Comparison of ENCODE assay signal across 9 cellular contexts in the genomic region with DNA sequence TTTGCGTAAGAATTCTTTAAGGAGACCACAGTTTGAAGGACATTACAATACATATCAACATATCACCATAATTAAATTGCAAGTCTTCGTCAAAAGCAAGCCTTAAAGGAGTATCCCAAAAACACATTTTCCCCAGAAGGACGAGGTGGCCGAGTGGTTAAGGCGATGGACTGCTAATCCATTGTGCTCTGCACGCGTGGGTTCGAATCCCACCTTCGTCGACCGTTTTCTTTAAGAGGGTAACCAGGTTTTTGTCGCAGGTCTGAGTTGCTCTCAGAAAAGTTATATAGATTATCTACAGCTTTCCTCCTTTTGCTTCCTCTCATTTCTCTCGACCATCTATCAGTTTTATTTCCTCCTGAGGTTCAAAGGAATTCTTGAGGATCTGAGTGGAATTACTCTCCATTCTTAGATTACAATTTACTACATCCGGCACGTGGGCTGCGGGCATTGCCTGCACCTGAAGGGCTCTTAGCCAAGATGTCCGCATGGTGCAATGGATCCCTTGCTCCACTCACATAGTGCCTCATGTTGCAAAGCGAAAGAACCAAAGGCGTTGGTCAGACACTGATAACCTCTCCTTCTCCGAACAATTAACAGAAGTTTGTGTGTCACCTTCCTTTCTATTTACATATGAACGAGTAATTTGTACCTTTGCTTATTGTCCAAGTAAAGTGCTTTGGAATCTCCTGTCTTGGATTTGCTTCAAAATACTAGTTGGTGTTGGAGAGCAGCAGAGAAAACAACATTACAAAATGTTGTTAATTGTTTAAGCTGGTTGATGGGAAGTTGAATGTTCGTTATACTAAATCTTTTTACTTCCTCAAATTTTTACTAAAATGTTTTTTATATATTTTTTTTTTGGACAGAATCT. TPM values are rescaled to one million over a fixed set of nuclear protein-coding genes. Genes with fewer than 3 reads are reported as not detected.
A peak's percentile ranks its signal among the peaks of the same experiment; 100 is the strongest.
DNase-seq lines count a peak whose midpoint lies in the region; ATAC-seq, FAIRE-seq and TF ChIP-seq lines count a peak whose summit lies in the region.
"Had no signal": no experiment of that assay in that cellular context is flagged by ENCODE, and none has a peak within 500 bp of the region (broad histone marks: within the 10 kb centered on the region; RNA-seq: fewer than 3 reads in every experiment).

No MANE protein-coding gene starts in this region.

- H3K27ac ChIP-seq in Panc1 (ENCODE audit: low read length) (no peak overlapping the region; the same call in 1 of the 2 replicates), pancreas (no peak overlapping the region)
- no peak overlapping the region for H3K27ac ChIP-seq in CD4-positive, alpha-beta memory T cell (ENCODE audit: low read depth, low read length)
- H3K27ac ChIP-seq: esophagus muscularis mucosa had no signal

- peaks cover 3 to 9% of the 10 kb centered on the region in 2 donors for H3K36me3 Mint-ChIP-seq in CD4-positive, alpha-beta memory T cell

- H3K4me3 Mint-ChIP-seq in CD4-positive, alpha-beta memory T cell, result peak overlapping the region in 4 of 8 donors; percentile 8 to 22 (median 18)

- POLR2A ChIA-PET in Panc1 (lab: Charles Lee), result interaction anchor here (0.5 kb wide), 1 partner anchor 99 kb away, joined by 8 read pairs; no protein-coding TSS in a partner anchor
- POLR2A ChIA-PET in CD4-positive, alpha-beta memory T cell (lab: Charles Lee; ENCODE audit: partially characterized antibody), result no interaction called here

- DNase-seq in A172 (ENCODE audit: low spot score) (peak; percentile 70), G401 (ENCODE audit: low spot score) (peak; percentile 25), Panc1 (ENCODE audit: low read depth, low spot score) (peak; percentile 92), fibroblast of gingiva (ENCODE audit: low read depth) (peak; percentile 45), pancreas (no peak)
- no peak for DNase-seq in CD4-positive, alpha-beta memory T cell

- peaks cover 20% of the 10 kb centered on the region for H3K4me1 ChIP-seq in Panc1 (ENCODE audit: control insufficient read depth, insufficient read depth, low read length)
- H3K4me1 ChIP-seq in pancreas, result no peaks in the 10 kb centered on the region
- H3K4me1 ChIP-seq in CD4-positive, alpha-beta memory T cell (ENCODE audit: insufficient read depth, low read length), result no peaks in the 10 kb centered on the region

- in situ Hi-C loops in G401 (cut with HindIII; ENCODE audit: low sequenced_read_pairs), result no loop called here
- in situ Hi-C loops in Panc1 (cut with HindIII; ENCODE audit: low pct_unique_long_range_greater_than_20kb, low sequenced_read_pairs), result no loop called here

- no peak for TF ChIP-seq CTCF in Panc1 (IDR thresholded peaks at IDR 0.05)
- TF ChIP-seq CTCF in pancreas (IDR thresholded peaks at IDR 0.05), result no peak

- H3K9me3 ChIP-seq in Panc1 (ENCODE audit: control insufficient read depth, insufficient read depth, low read depth, low read length) (no peaks in the 10 kb centered on the region), pancreas (no peaks in the 10 kb centered on the region)
- no peaks in the 10 kb centered on the region for H3K9me3 ChIP-seq in CD4-positive, alpha-beta memory T cell (ENCODE audit: control insufficient read depth in 1 of 2, low read length in 2 of 2)

- peaks cover 69 to 70% of the 10 kb centered on the region in 2 donors for H3K27me3 Mint-ChIP-seq in CD4-positive, alpha-beta memory T cell

- intact Hi-C loops in Panc1 (cut with micrococcal nuclease; ENCODE audit: unreplicated experiment), result loop anchor here (5.0 kb wide), 1 partner anchor 136 kb away; no protein-coding TSS in a partner anchor
- intact Hi-C loops in pancreas (cut with DNase I), result no loop called here
- intact Hi-C loops in CD4-positive, alpha-beta memory T cell (cut with micrococcal nuclease), result loop anchor here (2.0 to 5.0 kb wide), 2 partner anchors 17 to 374 kb away; no protein-coding TSS in a partner anchor

- H3K9me3 Mint-ChIP-seq in CD4-positive, alpha-beta memory T cell, result peaks cover 0 to 56% (median 44%) of the 10 kb centered on the region in 8 donors

- FAIRE-seq in pancreas (lab: Jason Lieb, UNC), result no peak

- H3K27ac Mint-ChIP-seq in CD4-positive, alpha-beta memory T cell, result peak overlapping the region in 2 of 7 donors; percentile 33 to 88

- 18 to 21% methylated on average over 22 of the region's 22 CpGs for WGBS in pancreas, 2 donors

- no peaks in the 10 kb centered on the region for H3K27me3 ChIP-seq in Panc1 (ENCODE audit: control insufficient read depth, insufficient read depth, low read length)
- H3K27me3 ChIP-seq in pancreas, result peaks cover 18 to 98% (median 28%) of the 10 kb centered on the region in 4 donors
- peaks cover 67% of the 10 kb centered on the region for H3K27me3 ChIP-seq in CD4-positive, alpha-beta memory T cell (ENCODE audit: insufficient read depth, low read length)

- H3K36me3 ChIP-seq in Panc1 (ENCODE audit: control insufficient read depth, insufficient read depth, low read length) (no peaks in the 10 kb centered on the region), pancreas (no peaks in the 10 kb centered on the region)
- no peaks in the 10 kb centered on the region for H3K36me3 ChIP-seq in CD4-positive, alpha-beta memory T cell (ENCODE audit: insufficient read depth, low read length)
- H3K36me3 ChIP-seq: esophagus muscularis mucosa had no signal

- CTCF ChIA-PET in Panc1 (lab: Charles Lee), result interaction anchor here (1.0 kb wide), 1 partner anchor 110 kb away, joined by 3 read pairs; no protein-coding TSS in a partner anchor
- CTCF ChIA-PET in CD4-positive, alpha-beta memory T cell (lab: Charles Lee; ENCODE audit: partially characterized antibody), result no interaction called here

- peak overlapping the region; percentile 83 to 97 for H3K4me3 ChIP-seq in Panc1 (ENCODE audit: low read depth in 2 of 2, low read length in 2 of 2)
- H3K4me3 ChIP-seq in pancreas, result no peak overlapping the region
- H3K4me3 ChIP-seq in CD4-positive, alpha-beta memory T cell (ENCODE audit: low read length in 2 of 2), result no peak overlapping the region
- H3K4me3 ChIP-seq: esophagus muscularis mucosa had no signal

- peak; percentile 74 for ATAC-seq in Panc1
- ATAC-seq in HG03571 (IDR thresholded peaks at IDR 0.05; ENCODE audit: unreplicated experiment), result no peak
- ATAC-seq in GM19035 (IDR thresholded peaks at IDR 0.05; ENCODE audit: unreplicated experiment), result no peak
- ATAC-seq in pancreas, result no peak

- no TSS peak for BruUV-seq in Panc1 (replicated peaks; lab: Mats Ljungman, UMichigan)

- H3K4me1 Mint-ChIP-seq in CD4-positive, alpha-beta memory T cell, result peaks cover 0 to 3% (median 0%) of the 10 kb centered on the region in 4 donors

RNA-seq across cellular contexts. Expression of a gene that starts 14.0 kb away (rescaled TPM):
- not detected in 2 replicates for total RNA-seq in A172 (2014; rRNA removed; shearing (Covaris generic))
- not detected in 2 replicates for total RNA-seq in G401 (2014; rRNA removed; shearing (Covaris generic))
- total RNA-seq in Panc1 (2021; ENCODE audit: unreplicated experiment) (not detected), pancreas (under 1 TPM in 1 of 6 donors, not detected in 5; 0.03 TPM)
- polyA plus RNA-seq in Panc1 (2012; ENCODE audit: insufficient read length), result not detected
- polyA plus RNA-seq in pancreas, result under 1 TPM in 1 of 2 donors, not detected in 1; 0.02 TPM
- not detected for total RNA-seq in CD4-positive, alpha-beta memory T cell
- polyA plus RNA-seq in CD4-positive, alpha-beta memory T cell, result not detected
- total RNA-seq: esophagus muscularis mucosa had no signal

RNA-seq across cellular contexts. Expression of a gene that starts 50.6 kb away (rescaled TPM):
- 0.12 and 0.62 TPM in 2 replicates for total RNA-seq in A172 (2014; rRNA removed; shearing (Covaris generic))
- total RNA-seq in G401 (2014; rRNA removed; shearing (Covaris generic)), result 7.3 and 12.9 TPM in 2 replicates
- total RNA-seq in Panc1 (2021; ENCODE audit: unreplicated experiment) (4.7 TPM), pancreas (10 to 100 TPM; 14.0 to 30.1 (median 23.4) TPM)
- 4.7 TPM for polyA plus RNA-seq in Panc1 (2012; ENCODE audit: insufficient read length)
- 10 to 100 TPM; 15.5 to 17.6 TPM for polyA plus RNA-seq in pancreas
- 1 to 10 TPM; 1.9 to 2.5 TPM for total RNA-seq in CD4-positive, alpha-beta memory T cell
- 1 to 10 TPM; 1.5 to 3.3 TPM for polyA plus RNA-seq in CD4-positive, alpha-beta memory T cell
- total RNA-seq: esophagus muscularis mucosa had no signal

Comparison
In these comparisons a context has a peak if more than half of its experiments do, and no peak if none do; other contexts are left out.
1. DNase-seq: peak in A172 (single experiment), G401 (single experiment), Panc1 (single experiment) and fibroblast of gingiva (single experiment); none in pancreas (0 of 6) and CD4-positive, alpha-beta memory T cell (0 of 5).
2. H3K4me3 ChIP-seq: peak in Panc1 (2 of 2); none in pancreas (0 of 4) and CD4-positive, alpha-beta memory T cell (0 of 2).
3. intact Hi-C loops: an anchor here in Panc1 (5.0 kb wide) and CD4-positive, alpha-beta memory T cell (2.0 to 5.0 kb wide); none called in pancreas.